ENCODE assay signal across 1 cellular context in genomic region chr4:148447672-148448071, GRCh38.
TF ChIP-seq lines count a peak whose summit lies in the region.

No MANE protein-coding gene starts in this region.

TF ChIP-seq in SK-N-SH treated with all-trans-retinoic acid at 6 μM for 48 hours, 23 proteins besides CTCF, POLR2A, EP300 and RAD21 (continued from another document):
- TF ChIP-seq, protein P1, sequence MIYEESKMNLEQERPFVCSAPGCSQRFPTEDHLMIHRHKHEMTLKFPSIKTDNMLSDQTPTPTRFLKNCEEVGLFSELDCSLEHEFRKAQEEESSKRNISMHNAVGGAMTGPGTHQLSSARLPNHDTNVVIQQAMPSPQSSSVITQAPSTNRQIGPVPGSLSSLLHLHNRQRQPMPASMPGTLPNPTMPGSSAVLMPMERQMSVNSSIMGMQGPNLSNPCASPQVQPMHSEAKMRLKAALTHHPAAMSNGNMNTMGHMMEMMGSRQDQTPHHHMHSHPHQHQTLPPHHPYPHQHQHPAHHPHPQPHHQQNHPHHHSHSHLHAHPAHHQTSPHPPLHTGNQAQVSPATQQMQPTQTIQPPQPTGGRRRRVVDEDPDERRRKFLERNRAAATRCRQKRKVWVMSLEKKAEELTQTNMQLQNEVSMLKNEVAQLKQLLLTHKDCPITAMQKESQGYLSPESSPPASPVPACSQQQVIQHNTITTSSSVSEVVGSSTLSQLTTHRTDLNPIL (CRISPR knock-in tag; IDR thresholded peaks at IDR 0.05; ENCODE audit: low read depth) = no peak
- TF ChIP-seq TOX (CRISPR knock-in tag; IDR thresholded peaks at IDR 0.05; ENCODE audit: borderline replicate concordance) = no peak
- TF ChIP-seq OSR1 (CRISPR knock-in tag; IDR thresholded peaks at IDR 0.05) = no peak
- TF ChIP-seq RARB (CRISPR knock-in tag; IDR thresholded peaks at IDR 0.05) = no peak
- TF ChIP-seq CSDC2 (CRISPR knock-in tag; IDR thresholded peaks at IDR 0.05) = no peak
- no peak for TF ChIP-seq POU6F1 (CRISPR knock-in tag; IDR thresholded peaks at IDR 0.05; ENCODE audit: borderline replicate concordance, low read depth)
- no peak for TF ChIP-seq TSHZ2 (CRISPR knock-in tag; IDR thresholded peaks at IDR 0.05)
- no peak for TF ChIP-seq PPARA (CRISPR knock-in tag; IDR thresholded peaks at IDR 0.05; ENCODE audit: borderline replicate concordance)
- no peak for TF ChIP-seq ZNF70 (CRISPR knock-in tag; IDR thresholded peaks at IDR 0.05)
- no peak for TF ChIP-seq ZNF8 (CRISPR knock-in tag; IDR thresholded peaks at IDR 0.05)
- no peak for TF ChIP-seq ZFP30 (CRISPR knock-in tag; IDR thresholded peaks at IDR 0.05)
- TF ChIP-seq TCF4 (CRISPR knock-in tag; IDR thresholded peaks at IDR 0.05; ENCODE audit: borderline replicate concordance) = no peak
- TF ChIP-seq ZC3H10 (CRISPR knock-in tag; IDR thresholded peaks at IDR 0.05) = no peak
